Comparison of ENCODE assay signal across 1 cellular context in genomic region chr1:2801535-2802291, GRCh38.
TF ChIP-seq lines count a peak whose summit lies in the region.

Gene TTC34 (minus strand): TSS chr1:2801693. CDS start chr1:2800827, 866 bp downstream.

TF ChIP-seq in K562, 482 proteins besides CTCF, POLR2A, EP300 and RAD21 (continued from another document):
- TF ChIP-seq AFF4 (CRISPR knock-in tag; IDR thresholded peaks at IDR 0.05) (no peak), PURB (CRISPR knock-in tag; IDR thresholded peaks at IDR 0.05; ENCODE audit: low read depth) (no peak), FIP1L1 (IDR thresholded peaks at IDR 0.05; ENCODE audit: low read depth, low read length, poor library complexity, severe bottlenecking) (no peak), IRF9 (tag; IDR thresholded peaks at IDR 0.05) (no peak), CTCFL (IDR thresholded peaks at IDR 0.05; ENCODE audit: borderline replicate concordance, insufficient read depth, low read depth, low read length, poor library complexity, severe bottlenecking) (peak; percentile 21)
